In the genomic region with DNA sequence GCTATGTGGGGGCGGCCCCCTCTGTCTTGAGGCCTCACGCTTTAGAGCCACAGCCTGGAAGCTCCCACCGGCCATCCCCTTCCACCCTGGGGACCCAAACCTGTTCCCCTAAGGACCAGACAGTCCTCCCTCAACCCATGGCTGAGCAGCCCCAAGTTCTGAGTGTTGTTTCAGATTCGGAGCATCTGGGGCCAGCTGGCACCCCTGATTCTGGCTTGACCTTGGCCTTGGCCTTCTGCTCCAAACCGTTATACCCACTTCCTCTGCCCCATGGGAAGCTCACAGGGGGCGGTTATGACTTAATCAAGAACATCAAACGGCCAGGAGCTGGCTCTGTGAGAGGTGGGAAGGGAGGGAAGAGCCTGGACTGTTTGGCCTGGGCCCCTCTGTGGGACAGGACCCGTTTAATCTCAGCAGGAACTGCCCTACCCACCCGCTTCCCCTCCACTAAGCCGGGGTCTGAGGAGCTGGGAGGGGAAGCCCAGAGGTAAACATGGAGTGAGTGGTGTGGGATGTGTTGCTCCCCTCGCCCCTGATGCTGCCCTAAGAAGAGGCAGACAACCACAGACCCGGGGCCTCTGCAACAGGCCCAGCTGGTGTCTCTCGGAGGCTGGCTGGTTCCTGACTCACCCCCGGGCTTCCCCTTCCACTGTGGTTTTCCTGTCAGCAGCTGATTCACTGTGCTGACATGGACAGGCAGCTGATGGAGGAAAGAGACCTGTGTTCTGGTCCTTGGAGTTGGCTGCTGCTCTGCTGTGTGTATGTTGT, we compare ENCODE assay signal across 1 cellular context.
TF ChIP-seq lines count a peak whose summit lies in the region.

No MANE protein-coding gene starts in this region.

TF ChIP-seq in SK-N-SH, 30 proteins besides CTCF, POLR2A, EP300 and RAD21 (continued from another document):
- TF ChIP-seq, protein P1, sequence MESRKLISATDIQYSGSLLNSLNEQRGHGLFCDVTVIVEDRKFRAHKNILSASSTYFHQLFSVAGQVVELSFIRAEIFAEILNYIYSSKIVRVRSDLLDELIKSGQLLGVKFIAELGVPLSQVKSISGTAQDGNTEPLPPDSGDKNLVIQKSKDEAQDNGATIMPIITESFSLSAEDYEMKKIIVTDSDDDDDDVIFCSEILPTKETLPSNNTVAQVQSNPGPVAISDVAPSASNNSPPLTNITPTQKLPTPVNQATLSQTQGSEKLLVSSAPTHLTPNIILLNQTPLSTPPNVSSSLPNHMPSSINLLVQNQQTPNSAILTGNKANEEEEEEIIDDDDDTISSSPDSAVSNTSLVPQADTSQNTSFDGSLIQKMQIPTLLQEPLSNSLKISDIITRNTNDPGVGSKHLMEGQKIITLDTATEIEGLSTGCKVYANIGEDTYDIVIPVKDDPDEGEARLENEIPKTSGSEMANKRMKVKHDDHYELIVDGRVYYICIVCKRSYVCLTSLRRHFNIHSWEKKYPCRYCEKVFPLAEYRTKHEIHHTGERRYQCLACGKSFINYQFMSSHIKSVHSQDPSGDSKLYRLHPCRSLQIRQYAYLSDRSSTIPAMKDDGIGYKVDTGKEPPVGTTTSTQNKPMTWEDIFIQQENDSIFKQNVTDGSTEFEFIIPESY (IDR thresholded peaks at IDR 0.05; ENCODE audit: borderline replicate concordance, low read depth): peak; percentile 65; the same call in 1 of the 2 replicates
- no peak for TF ChIP-seq SMC3 (IDR thresholded peaks at IDR 0.05; ENCODE audit: low read depth, low read length)
- peak; percentile 96 for TF ChIP-seq SIN3A (IDR thresholded peaks at IDR 0.05; ENCODE audit: borderline replicate concordance, low read depth, low read length)
- TF ChIP-seq, protein P2, sequence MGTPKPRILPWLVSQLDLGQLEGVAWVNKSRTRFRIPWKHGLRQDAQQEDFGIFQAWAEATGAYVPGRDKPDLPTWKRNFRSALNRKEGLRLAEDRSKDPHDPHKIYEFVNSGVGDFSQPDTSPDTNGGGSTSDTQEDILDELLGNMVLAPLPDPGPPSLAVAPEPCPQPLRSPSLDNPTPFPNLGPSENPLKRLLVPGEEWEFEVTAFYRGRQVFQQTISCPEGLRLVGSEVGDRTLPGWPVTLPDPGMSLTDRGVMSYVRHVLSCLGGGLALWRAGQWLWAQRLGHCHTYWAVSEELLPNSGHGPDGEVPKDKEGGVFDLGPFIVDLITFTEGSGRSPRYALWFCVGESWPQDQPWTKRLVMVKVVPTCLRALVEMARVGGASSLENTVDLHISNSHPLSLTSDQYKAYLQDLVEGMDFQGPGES (IDR thresholded peaks at IDR 0.05; ENCODE audit: low read depth, low read length): no peak
- no peak for TF ChIP-seq CHD2 (IDR thresholded peaks at IDR 0.05; ENCODE audit: low read length, partially characterized antibody)
- TF ChIP-seq PBX3 (IDR thresholded peaks at IDR 0.05): peak; percentile 97
- TF ChIP-seq NRF1 (IDR thresholded peaks at IDR 0.05; ENCODE audit: low read depth, low read length): no peak
- TF ChIP-seq TEAD4 (IDR thresholded peaks at IDR 0.05; ENCODE audit: borderline replicate concordance, insufficient read depth): peak; percentile 71; the same call in 1 of the 2 replicates
- TF ChIP-seq RFX5 (IDR thresholded peaks at IDR 0.05; ENCODE audit: low read length): no peak
- peak; percentile 75; the same call in 1 of the 2 replicates for TF ChIP-seq NFIC (IDR thresholded peaks at IDR 0.05; ENCODE audit: borderline replicate concordance)
- no peak; the same call in 1 of the 2 replicates for TF ChIP-seq GABPA (IDR thresholded peaks at IDR 0.05; ENCODE audit: low read depth)
- TF ChIP-seq FOXJ3 (CRISPR knock-in tag; IDR thresholded peaks at IDR 0.05): no peak
- TF ChIP-seq FOXM1 (IDR thresholded peaks at IDR 0.05; ENCODE audit: low read depth): no peak
- TF ChIP-seq, protein P3, sequence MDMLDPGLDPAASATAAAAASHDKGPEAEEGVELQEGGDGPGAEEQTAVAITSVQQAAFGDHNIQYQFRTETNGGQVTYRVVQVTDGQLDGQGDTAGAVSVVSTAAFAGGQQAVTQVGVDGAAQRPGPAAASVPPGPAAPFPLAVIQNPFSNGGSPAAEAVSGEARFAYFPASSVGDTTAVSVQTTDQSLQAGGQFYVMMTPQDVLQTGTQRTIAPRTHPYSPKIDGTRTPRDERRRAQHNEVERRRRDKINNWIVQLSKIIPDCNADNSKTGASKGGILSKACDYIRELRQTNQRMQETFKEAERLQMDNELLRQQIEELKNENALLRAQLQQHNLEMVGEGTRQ (IDR thresholded peaks at IDR 0.05; ENCODE audit: borderline replicate concordance, low read depth, low read length): no peak
- no peak for TF ChIP-seq ELF1 (IDR thresholded peaks at IDR 0.05)
- no peak for TF ChIP-seq YY1 (IDR thresholded peaks at IDR 0.05; ENCODE audit: low read depth)
- no peak for TF ChIP-seq EZH2phosphoT487 (IDR thresholded peaks at IDR 0.05; ENCODE audit: borderline replicate concordance, low read depth)
